ENCODE assay signal across 14 cellular contexts in the genomic region with DNA sequence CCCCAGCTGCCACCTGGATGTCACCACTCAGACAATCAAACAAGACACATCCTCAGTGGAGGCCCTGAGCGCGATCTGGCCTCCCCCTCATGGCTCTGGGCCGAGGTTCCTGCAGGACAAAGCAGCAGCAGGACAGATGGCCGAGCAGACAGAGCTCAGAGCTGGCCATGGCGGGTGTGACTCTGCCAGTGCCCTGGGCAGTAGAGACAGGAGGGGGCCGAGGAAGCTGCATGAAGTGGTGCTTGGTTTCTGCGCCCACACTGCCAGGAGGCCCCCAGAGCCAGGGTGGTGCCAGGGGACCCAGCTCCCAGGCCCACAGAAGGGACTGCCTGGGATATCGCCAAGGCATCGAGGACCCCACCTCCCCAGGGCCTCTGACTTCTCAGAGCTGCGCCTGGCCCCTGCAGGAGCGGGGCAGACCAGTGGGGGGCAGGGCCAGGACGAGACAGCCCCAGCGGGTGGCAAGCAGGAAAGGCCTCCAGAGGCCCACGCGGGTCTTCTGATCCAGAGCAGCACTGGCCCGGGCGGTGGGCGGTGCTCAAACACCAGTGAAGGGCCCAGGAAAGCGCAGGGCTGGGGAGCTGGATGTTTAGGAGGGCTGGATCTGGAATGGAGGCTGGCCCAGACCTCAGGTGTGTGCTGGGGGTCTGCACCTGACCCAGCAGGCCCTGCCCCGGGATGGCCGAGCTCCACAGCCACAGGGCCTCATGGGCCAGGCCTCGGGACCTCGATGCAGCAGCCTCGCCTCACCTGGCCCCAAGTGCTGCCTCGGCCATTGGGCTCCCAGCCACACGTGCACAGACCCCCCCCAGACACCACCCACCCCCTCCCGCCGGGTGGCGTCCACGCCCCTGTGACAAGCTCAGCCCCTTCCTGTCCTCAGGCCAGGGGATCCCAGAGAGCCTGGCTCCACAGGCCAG.
DNase-seq lines count a peak whose midpoint lies in the region; ATAC-seq, FAIRE-seq and TF ChIP-seq lines count a peak whose summit lies in the region.
"Had no signal": no experiment of that assay in that cellular context is flagged by ENCODE, and none has a peak within 500 bp of the region (broad histone marks: within the 10 kb centered on the region; RNA-seq: fewer than 3 reads in every experiment).

No MANE protein-coding gene starts in this region.

- H3K4me1 Mint-ChIP-seq in activated T-cell treated with anti-CD3 and anti-CD28 coated beads, Interleukin-2, amount 50 U/mL, for 4 hours (ENCODE audit: low read depth), result peaks cover 2% of the 10 kb centered on the region
- no peaks in the 10 kb centered on the region for H3K4me1 Mint-ChIP-seq in astrocyte (ENCODE audit: low read depth, unreplicated experiment)

- no peak for TF ChIP-seq POLR2A in testis (IDR thresholded peaks at IDR 0.05)

- H3K9me3 Mint-ChIP-seq in activated T-cell treated with anti-CD3 and anti-CD28 coated beads, Interleukin-2, amount 50 U/mL, for 4 hours, result no peaks in the 10 kb centered on the region
- H3K9me3 Mint-ChIP-seq in astrocyte (ENCODE audit: unreplicated experiment), result no peaks in the 10 kb centered on the region

- no peak overlapping the region for H3K4me3 ChIP-seq in astrocyte (ENCODE audit: insufficient read depth, low read depth, low read length)
- H3K4me3 ChIP-seq in testis, result peak overlapping the region; percentile 32 to 38
- H3K4me3 ChIP-seq: HAP-1, smooth muscle cell had no signal

- no peaks in the 10 kb centered on the region for H3K79me2 ChIP-seq in astrocyte (ENCODE audit: insufficient read depth, low read length)

- TF ChIP-seq CTCF in astrocyte (IDR thresholded peaks at IDR 0.05; ENCODE audit: insufficient read depth, low read depth, low read length), result no peak
- TF ChIP-seq CTCF in testis (IDR thresholded peaks at IDR 0.05), result no peak

- H3K27ac ChIP-seq in astrocyte (ENCODE audit: low read depth, low read length), result no peak overlapping the region
- no peak overlapping the region for H3K27ac ChIP-seq in testis
- no peak overlapping the region for H3K27ac ChIP-seq in caudate nucleus (ENCODE audit: low read depth, low read length)
- H3K27ac ChIP-seq: HL-60 had no signal

- H3K27me3 ChIP-seq in astrocyte (ENCODE audit: insufficient read depth, low read length) (no peaks in the 10 kb centered on the region), testis (no peaks in the 10 kb centered on the region)

- intact Hi-C loops in testis (cut with DNase I; ENCODE audit: low total_unique reads), result no loop called here

- WGBS in testis, 2 donors, result 62 to 64% methylated on average over 30 of the region's 30 CpGs

- H3K27ac Mint-ChIP-seq in astrocyte (ENCODE audit: unreplicated experiment), result no peak overlapping the region

- H3K36me3 Mint-ChIP-seq in activated T-cell treated with anti-CD3 and anti-CD28 coated beads, Interleukin-2, amount 50 U/mL, for 4 hours (ENCODE audit: insufficient read depth), result no peaks in the 10 kb centered on the region
- peaks cover 3% of the 10 kb centered on the region for H3K36me3 Mint-ChIP-seq in astrocyte (ENCODE audit: low read depth, unreplicated experiment)

- FAIRE-seq in astrocyte (lab: Jason Lieb, UNC), result no peak

- H2AFZ ChIP-seq in astrocyte (ENCODE audit: low read depth, low read length), result no peak overlapping the region

- no peak overlapping the region for H3K9ac ChIP-seq in astrocyte (ENCODE audit: low read length)

- ATAC-seq in activated T-cell treated with anti-CD3 and anti-CD28 coated beads, Interleukin-2, amount 50 U/mL, for 4 hours, result no peak
- ATAC-seq in left lobe of liver, result no peak
- ATAC-seq in GM21447 (IDR thresholded peaks at IDR 0.05; ENCODE audit: unreplicated experiment), result no peak

- no peaks in the 10 kb centered on the region for H4K20me1 ChIP-seq in astrocyte (ENCODE audit: insufficient read depth, low read length)

- H3K4me1 ChIP-seq in astrocyte (ENCODE audit: insufficient read depth, low read length) (no peaks in the 10 kb centered on the region), testis (no peaks in the 10 kb centered on the region)
- H3K4me1 ChIP-seq: HAP-1 had no signal

- DNase-seq in activated T-cell treated with anti-CD3 and anti-CD28 coated beads, Interleukin-2, amount 50 U/mL, for 4 hours, result peak; percentile 7
- no peak for DNase-seq in activated T-cell treated with anti-CD3 and anti-CD28 coated beads, Interleukin-2, amount 50 U/mL, for 48 hours
- DNase-seq in astrocyte (ENCODE audit: low read depth) (no peak), left lobe of liver (ENCODE audit: low spot score) (peak; percentile 45), testis (peak; percentile 16), caudate nucleus (lab: John Stamatoyannopoulos, UW) (no peak)
- no peak for DNase-seq in effector CD8-positive, alpha-beta T cell (lab: John Stamatoyannopoulos, UW)
- DNase-seq: activated CD4-positive, CD25-positive, alpha-beta regulatory T cell; anterior cingulate cortex; NCI-H2029 treated with DMSO at 0.1 percent for 48 hours had no signal

- no peak overlapping the region for H3K4me3 Mint-ChIP-seq in activated T-cell treated with anti-CD3 and anti-CD28 coated beads, Interleukin-2, amount 50 U/mL, for 4 hours
- H3K4me3 Mint-ChIP-seq in astrocyte (ENCODE audit: unreplicated experiment), result peak overlapping the region; percentile 60

- no peak overlapping the region for H3K4me2 ChIP-seq in astrocyte (ENCODE audit: low read length)
- H3K4me2 ChIP-seq: smooth muscle cell had no signal

- H3K36me3 ChIP-seq in astrocyte (ENCODE audit: insufficient read depth, low read length), result no peaks in the 10 kb centered on the region
- H3K36me3 ChIP-seq in testis (ENCODE audit: low read depth, missing control alignments), result no peaks in the 10 kb centered on the region
- H3K36me3 ChIP-seq: HAP-1 had no signal

- H3K27me3 Mint-ChIP-seq in activated T-cell treated with anti-CD3 and anti-CD28 coated beads, Interleukin-2, amount 50 U/mL, for 4 hours (ENCODE audit: low read depth), result peaks cover 16% of the 10 kb centered on the region
- H3K27me3 Mint-ChIP-seq in astrocyte (ENCODE audit: low read depth, unreplicated experiment), result peaks cover 15% of the 10 kb centered on the region

- H3K9me3 ChIP-seq in astrocyte (ENCODE audit: insufficient read depth, low read depth, low read length), result no peaks in the 10 kb centered on the region
- no peaks in the 10 kb centered on the region for H3K9me3 ChIP-seq in testis
- H3K9me3 ChIP-seq: HAP-1 had no signal

Comparison
In these comparisons a context has a peak if more than half of its experiments do, and no peak if none do; other contexts are left out.
1. DNase-seq: peak in activated T-cell treated with anti-CD3 and anti-CD28 coated beads, Interleukin-2, amount 50 U/mL, for 4 hours (single experiment), left lobe of liver (single experiment) and testis (single experiment); none in activated T-cell treated with anti-CD3 and anti-CD28 coated beads, Interleukin-2, amount 50 U/mL, for 48 hours (0 of 2), astrocyte (single experiment), caudate nucleus (0 of 61) and effector CD8-positive, alpha-beta T cell (single experiment).